ENCODE assay signal across 16 cellular contexts in genomic region chr2:113160962-113161361, GRCh38. TPM values are rescaled to one million over a fixed set of nuclear protein-coding genes. Genes with fewer than 3 reads are reported as not detected.
"Had no signal": no experiment of that assay in that cellular context is flagged by ENCODE, and none has a peak within 500 bp of the region (broad histone marks: within the 10 kb centered on the region; RNA-seq: fewer than 3 reads in every experiment).

No MANE protein-coding gene starts in this region.

- H3K27me3 Mint-ChIP-seq: activated B cell treated with CpG ODN at 0.5 μM for 24 hours; effector memory CD8-positive, alpha-beta T cell; naive thymus-derived CD4-positive, alpha-beta T cell; stimulated activated naive B cell treated with anti-CD40 and anti-IgM and Interleukin-4, amounts not matched to agents 10 μg/mL and 1 μg/mL and 100 μg/mL, for 72 hours; T-helper 17 cell had no signal

- H3K27ac ChIP-seq: foreskin keratinocyte, lower lobe of right lung, thyroid gland had no signal

- H3K9me3 Mint-ChIP-seq: activated B cell treated with CpG ODN at 0.5 μM for 24 hours; activated T-cell treated with anti-CD3 and anti-CD28 coated beads, Interleukin-2, amount 50 U/mL, for 4 hours; effector memory CD8-positive, alpha-beta T cell; immature natural killer cell; naive thymus-derived CD4-positive, alpha-beta T cell; stimulated activated naive B cell treated with anti-CD40 and anti-IgM and Interleukin-4, amounts not matched to agents 10 μg/mL and 1 μg/mL and 100 μg/mL, for 72 hours had no signal

- H3K27ac Mint-ChIP-seq: activated B cell treated with CpG ODN at 0.5 μM for 24 hours; effector memory CD8-positive, alpha-beta T cell; stimulated activated naive B cell treated with anti-CD40 and anti-IgM and Interleukin-4, amounts not matched to agents 10 μg/mL and 1 μg/mL and 100 μg/mL, for 72 hours; T-helper 17 cell had no signal

- ATAC-seq: activated T-cell treated with anti-CD3 and anti-CD28 coated beads, Interleukin-2, amount 50 U/mL, for 4 hours; effector memory CD8-positive, alpha-beta T cell; foreskin keratinocyte; lower lobe of right lung; naive thymus-derived CD4-positive, alpha-beta T cell; stimulated activated naive B cell treated with anti-CD40 and anti-IgM and Interleukin-4, amounts not matched to agents 10 μg/mL and 1 μg/mL and 100 μg/mL, for 72 hours; T-helper 17 cell had no signal

- H3K4me3 ChIP-seq: lower lobe of right lung, thyroid gland had no signal

- H3K4me3 Mint-ChIP-seq: activated B cell treated with CpG ODN at 0.5 μM for 24 hours; activated T-cell treated with anti-CD3 and anti-CD28 coated beads, Interleukin-2, amount 50 U/mL, for 4 hours; effector memory CD8-positive, alpha-beta T cell; immature natural killer cell; naive thymus-derived CD4-positive, alpha-beta T cell; stimulated activated naive B cell treated with anti-CD40 and anti-IgM and Interleukin-4, amounts not matched to agents 10 μg/mL and 1 μg/mL and 100 μg/mL, for 72 hours; T-helper 17 cell had no signal

- DNase-seq: activated B cell treated with CpG ODN at 0.5 μM for 24 hours; activated CD4-positive, alpha-beta T cell treated with anti-CD3 and anti-CD28 coated beads for 48 hours; activated effector memory CD4-positive, alpha-beta T cell treated with Interleukin-2 at 50 U/mL for 16 hours; activated naive CD4-positive, alpha-beta T cell treated with anti-CD3 and anti-CD28 coated beads, Interleukin-2, amount 50 U/mL, for 16 hours; activated T-cell treated with anti-CD3 and anti-CD28 coated beads, Interleukin-2, amount 50 U/mL, for 4 hours; effector memory CD8-positive, alpha-beta T cell; foreskin keratinocyte; immature natural killer cell; lower lobe of right lung; naive thymus-derived CD4-positive, alpha-beta T cell; retina; stimulated activated CD4-positive, alpha-beta T cell treated with anti-CD3 and anti-CD28 coated beads, Interleukin-15, amount 100 ng/mL, for 24 hours; stimulated activated CD4-positive, alpha-beta T cell treated with anti-CD3 and anti-CD28 coated beads, Interleukin-4, amount 100 ng/mL, for 1 hour; stimulated activated naive B cell treated with anti-CD40 and anti-IgM and Interleukin-4, amounts not matched to agents 10 μg/mL and 1 μg/mL and 100 μg/mL, for 72 hours; T-helper 17 cell; thyroid gland had no signal

- H3K36me3 Mint-ChIP-seq: immature natural killer cell; stimulated activated naive B cell treated with anti-CD40 and anti-IgM and Interleukin-4, amounts not matched to agents 10 μg/mL and 1 μg/mL and 100 μg/mL, for 72 hours had no signal

RNA-seq across cellular contexts. Expression of gene IL1RN, which starts 33.6 kb away (rescaled TPM):
- total RNA-seq: activated B cell treated with CpG ODN at 0.5 μM for 24 hours had no signal
- polyA plus RNA-seq: naive thymus-derived CD4-positive, alpha-beta T cell had no signal
